In genomic region chr1:161304927-161305871, GRCh38 we compare ENCODE assay signal across 9 cellular contexts.
DNase-seq lines count a peak whose midpoint lies in the region; ATAC-seq lines count a peak whose summit lies in the region.
"Had no signal": no experiment of that assay in that cellular context is flagged by ENCODE, and none has a peak within 500 bp of the region (broad histone marks: within the 10 kb centered on the region; RNA-seq: fewer than 3 reads in every experiment).

No MANE protein-coding gene starts in this region.

- no peak for ATAC-seq in stimulated activated naive CD8-positive, alpha-beta T cell treated with anti-CD3 and anti-CD28 coated beads, Interleukin-15, amount 100 ng/mL, for 72 hours

- peak overlapping the region; percentile 94 for H3K4me3 ChIP-seq in iPS-20b (ENCODE audit: low read length)

- H3K27me3 Mint-ChIP-seq in activated naive CD4-positive, alpha-beta T cell treated with anti-CD3 and anti-CD28 coated beads, Interleukin-2, amount 50 U/mL, for 24 hours, result no peaks in the 10 kb centered on the region
- no peaks in the 10 kb centered on the region for H3K27me3 Mint-ChIP-seq in stimulated activated naive CD8-positive, alpha-beta T cell treated with anti-CD3 and anti-CD28 coated beads, Interleukin-15, amount 100 ng/mL, for 72 hours

- peaks cover 2% of the 10 kb centered on the region for H3K36me3 Mint-ChIP-seq in activated naive CD4-positive, alpha-beta T cell treated with anti-CD3 and anti-CD28 coated beads, Interleukin-2, amount 50 U/mL, for 24 hours

- peaks cover 25% of the 10 kb centered on the region for H3K4me1 ChIP-seq in iPS-20b (ENCODE audit: insufficient read depth, low read length)

- peak overlapping the region; percentile 91 for H3K27ac Mint-ChIP-seq in activated naive CD4-positive, alpha-beta T cell treated with anti-CD3 and anti-CD28 coated beads, Interleukin-2, amount 50 U/mL, for 24 hours
- H3K27ac Mint-ChIP-seq in stimulated activated naive CD8-positive, alpha-beta T cell treated with anti-CD3 and anti-CD28 coated beads, Interleukin-15, amount 100 ng/mL, for 72 hours, result peak overlapping the region; percentile 93 to 98

- no peaks in the 10 kb centered on the region for H3K9me3 ChIP-seq in iPS-20b (ENCODE audit: insufficient read depth, low read depth, low read length)

- peak overlapping the region; percentile 98 for H3K4me3 Mint-ChIP-seq in activated naive CD4-positive, alpha-beta T cell treated with anti-CD3 and anti-CD28 coated beads, Interleukin-2, amount 50 U/mL, for 24 hours
- peak overlapping the region; percentile 94 to 99 for H3K4me3 Mint-ChIP-seq in stimulated activated naive CD8-positive, alpha-beta T cell treated with anti-CD3 and anti-CD28 coated beads, Interleukin-15, amount 100 ng/mL, for 72 hours

- peaks cover 50% of the 10 kb centered on the region for H3K4me1 Mint-ChIP-seq in activated naive CD4-positive, alpha-beta T cell treated with anti-CD3 and anti-CD28 coated beads, Interleukin-2, amount 50 U/mL, for 24 hours
- H3K4me1 Mint-ChIP-seq in stimulated activated naive CD8-positive, alpha-beta T cell treated with anti-CD3 and anti-CD28 coated beads, Interleukin-15, amount 100 ng/mL, for 72 hours, result peaks cover 36% of the 10 kb centered on the region

- H3K27me3 ChIP-seq in iPS-20b (ENCODE audit: insufficient read depth, low read length), result no peaks in the 10 kb centered on the region

- H3K9me3 Mint-ChIP-seq in activated naive CD4-positive, alpha-beta T cell treated with anti-CD3 and anti-CD28 coated beads, Interleukin-2, amount 50 U/mL, for 24 hours, result no peaks in the 10 kb centered on the region
- no peaks in the 10 kb centered on the region for H3K9me3 Mint-ChIP-seq in stimulated activated naive CD8-positive, alpha-beta T cell treated with anti-CD3 and anti-CD28 coated beads, Interleukin-15, amount 100 ng/mL, for 72 hours

- no peak overlapping the region for H3K27ac ChIP-seq in iPS-20b (ENCODE audit: low read length)
- H3K27ac ChIP-seq: 22Rv1 had no signal

- no peaks in the 10 kb centered on the region for H3K36me3 ChIP-seq in iPS-20b (ENCODE audit: insufficient read depth, low read depth, low read length)

- DNase-seq in NCI-H146 (lab: John Stamatoyannopoulos, UW), result peak; percentile 8
- no peak for DNase-seq in NCI-H146 treated with DMSO at 0.1 percent for 48 hours (lab: John Stamatoyannopoulos, UW; ENCODE audit: unreplicated experiment)
- DNase-seq in stimulated activated naive CD8-positive, alpha-beta T cell treated with anti-CD3 and anti-CD28 coated beads, Interleukin-15, amount 100 ng/mL, for 72 hours, result no peak
- DNase-seq in NCI-H1092 treated with DMSO at 0.1 percent for 48 hours (lab: John Stamatoyannopoulos, UW), result no peak
- no peak for DNase-seq in T1000 (lab: John Stamatoyannopoulos, UW)
- no peak for DNase-seq in NCI-H510A (lab: John Stamatoyannopoulos, UW)

- H3K9ac ChIP-seq in iPS-20b (ENCODE audit: low read depth, low read length), result peak overlapping the region; percentile 71; the same call in 1 of the 2 replicates
